In the genomic region with DNA sequence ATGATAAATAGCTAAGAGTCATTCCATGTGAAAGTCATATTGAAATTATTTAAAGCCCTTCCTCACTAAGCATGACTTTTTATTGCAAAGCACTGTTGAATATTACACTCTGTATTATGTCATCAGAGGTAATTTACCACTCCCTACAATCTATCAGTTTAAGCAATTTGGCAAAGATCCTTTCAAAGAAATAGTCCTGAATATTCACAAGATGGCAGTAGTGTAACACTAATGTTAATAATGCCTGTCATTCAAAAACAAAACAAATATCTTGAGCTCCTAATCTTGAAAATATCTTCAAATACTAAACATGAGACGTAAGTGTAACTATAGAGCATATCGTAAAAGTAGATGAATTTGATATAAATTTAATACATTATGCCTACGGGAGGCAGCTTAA, we compare ENCODE assay signal across 12 cellular contexts.
DNase-seq lines count a peak whose midpoint lies in the region; ATAC-seq and TF ChIP-seq lines count a peak whose summit lies in the region.
"Had no signal": no experiment of that assay in that cellular context is flagged by ENCODE, and none has a peak within 500 bp of the region (broad histone marks: within the 10 kb centered on the region; RNA-seq: fewer than 3 reads in every experiment).

No MANE protein-coding gene starts in this region.

- H2AFZ ChIP-seq in H9 (ENCODE audit: low read length), result no peak overlapping the region
- H2AFZ ChIP-seq in OCI-LY3 (ENCODE audit: low read depth, low read length), result no peak overlapping the region

- no peak overlapping the region for H2BK20ac ChIP-seq in H9 (ENCODE audit: low read depth, low read length, poor library complexity, severe bottlenecking)

- H3T11ph ChIP-seq in H9 (ENCODE audit: low read length), result no peak overlapping the region

- H3K4me2 ChIP-seq in H9 (ENCODE audit: insufficient read depth, insufficient read length, low read length), result no peak overlapping the region
- peak overlapping the region; percentile 44 for H3K4me2 ChIP-seq in OCI-LY3 (ENCODE audit: low read length)

- H2BK120ac ChIP-seq in H9 (ENCODE audit: low read depth, low read length, poor library complexity, severe bottlenecking), result no peak overlapping the region

- H3K56ac ChIP-seq in H9 (ENCODE audit: insufficient read length, low read depth, low read length), result no peak overlapping the region

- H4K8ac ChIP-seq in H9 (replicated peaks; ENCODE audit: insufficient read length, low read depth, low read length), result no peak overlapping the region

- CTCF ChIA-PET in A673 (lab: Charles Lee), result interaction anchor here (1.0 kb wide), 1 partner anchor 101 kb away, joined by 3 read pairs; no protein-coding TSS in a partner anchor
- CTCF ChIA-PET in CD4-positive, alpha-beta T cell (lab: Charles Lee), result no interaction called here

- intact Hi-C loops in A673 (cut with micrococcal nuclease; ENCODE audit: unreplicated experiment), result loop anchor here (5.0 kb wide), 1 partner anchor 99 kb away; no protein-coding TSS in a partner anchor
- intact Hi-C loops in uterus (cut with DNase I; ENCODE audit: low total_unique reads), result no loop called here
- intact Hi-C loops in CD4-positive, alpha-beta T cell (cut with DNase I, micrococcal nuclease), result no loop called here
- intact Hi-C loops in body of pancreas (cut with DNase I), result no loop called here

- no peaks in the 10 kb centered on the region for H4K20me1 ChIP-seq in H9 (ENCODE audit: control insufficient read depth, insufficient read depth, insufficient read length)
- no peaks in the 10 kb centered on the region for H4K20me1 ChIP-seq in OCI-LY3 (ENCODE audit: insufficient read depth, low read length)

- no peak overlapping the region for H3K14ac ChIP-seq in H9 (ENCODE audit: insufficient read depth, low read length)

- H2BK12ac ChIP-seq in H9 (ENCODE audit: insufficient read length, low read depth, low read length), result no peak overlapping the region

- TF ChIP-seq POLR2A in uterus (IDR thresholded peaks at IDR 0.05) (no peak), body of pancreas (IDR thresholded peaks at IDR 0.05) (no peak)

- no peaks in the 10 kb centered on the region for H3K36me3 ChIP-seq in A673 (ENCODE audit: insufficient read depth, low read length, poor library complexity, severe bottlenecking)
- H3K36me3 ChIP-seq in OCI-LY3 (replicated peaks; ENCODE audit: low read depth, low read length), result no peaks in the 10 kb centered on the region
- H3K36me3 ChIP-seq in uterus, result no peaks in the 10 kb centered on the region
- H3K36me3 ChIP-seq in body of pancreas (replicated peaks in 1 of 2; ENCODE audit: insufficient read depth in 1 of 2, low read depth in 2 of 2), result no peaks in the 10 kb centered on the region
- H3K36me3 ChIP-seq: Peyer's patch had no signal

- H3K79me1 ChIP-seq in H9 (ENCODE audit: insufficient read depth, low read depth, low read length, poor library complexity, severe bottlenecking), result no peaks in the 10 kb centered on the region

- H3K79me2 ChIP-seq in H9 (ENCODE audit: insufficient read depth, low read length) (no peaks in the 10 kb centered on the region), OCI-LY3 (ENCODE audit: low read length) (no peaks in the 10 kb centered on the region)

- no peak overlapping the region for H3K4me3 ChIP-seq in A673 (ENCODE audit: low read depth, low read length, poor library complexity, severe bottlenecking)
- H3K4me3 ChIP-seq in OCI-LY3 (ENCODE audit: low read length), result no peak overlapping the region
- no peak overlapping the region for H3K4me3 ChIP-seq in fibroblast of mammary gland (ENCODE audit: control insufficient read depth, low read depth, low read length)
- H3K4me3 ChIP-seq in uterus, result no peak overlapping the region
- no peak overlapping the region for H3K4me3 ChIP-seq in body of pancreas
- H3K4me3 ChIP-seq: Peyer's patch had no signal

- POLR2A ChIA-PET in A673 (lab: Charles Lee; ENCODE audit: low non-redundant PET), result no interaction called here
- POLR2A ChIA-PET in CD4-positive, alpha-beta T cell (lab: Charles Lee), result no interaction called here

- H3K4me1 ChIP-seq in A673 (ENCODE audit: insufficient read depth, low read length, poor library complexity, severe bottlenecking), result no peaks in the 10 kb centered on the region
- H3K4me1 ChIP-seq in H9 (ENCODE audit: insufficient read depth, low read length), result no peaks in the 10 kb centered on the region
- 0 out of 2 replicates have a peak, but pooled peaks cover 3% of the 10 kb centered on the region for H3K4me1 ChIP-seq in OCI-LY3 (ENCODE audit: low read length)
- H3K4me1 ChIP-seq in uterus, result no peaks in the 10 kb centered on the region
- H3K4me1 ChIP-seq in body of pancreas, result no peaks in the 10 kb centered on the region
- H3K4me1 ChIP-seq: Peyer's patch had no signal

- no peak overlapping the region for H4K91ac ChIP-seq in H9 (ENCODE audit: insufficient read length, low read depth, low read length)

- DNase-seq in A673 (ENCODE audit: low spot score), result peak; percentile 15
- DNase-seq in H9, result no peak
- peak; percentile 1 for DNase-seq in fibroblast of mammary gland (ENCODE audit: low read depth)
- DNase-seq in uterus, result no peak
- DNase-seq in CD4-positive, alpha-beta T cell, result no peak
- DNase-seq in NCI-H748 (lab: John Stamatoyannopoulos, UW; ENCODE audit: unreplicated experiment), result no peak
- no peak for DNase-seq in body of pancreas
- DNase-seq: activated CD4-positive, alpha-beta T cell treated with anti-CD3 and anti-CD28 coated beads, Interleukin-2, amount 50 U/mL, for 48 hours; DMS79 treated with DMSO at 0.1 percent for 48 hours; Peyer's patch had no signal

- TF ChIP-seq CTCF in A673 (conservative IDR thresholded peaks at IDR 0.05; ENCODE audit: low read depth, low read length) (peak; percentile 38; the same call in 1 of the 2 replicates), H9 (conservative IDR thresholded peaks at IDR 0.05) (peak; percentile 62; the same call in 2 of the 3 replicates), OCI-LY3 (IDR thresholded peaks at IDR 0.05; ENCODE audit: low read depth, low read length) (peak; percentile 60), fibroblast of mammary gland (conservative IDR thresholded peaks at IDR 0.05; ENCODE audit: control insufficient read depth, insufficient read depth, low read depth, low read length) (no peak), uterus (IDR thresholded peaks at IDR 0.05) (no peak), body of pancreas (IDR thresholded peaks at IDR 0.05) (no peak)
- TF ChIP-seq CTCF in CD4-positive, alpha-beta T cell (IDR thresholded peaks at IDR 0.05), result no peak

- H3K4me1 Mint-ChIP-seq in H9, result peaks cover 5% of the 10 kb centered on the region in 2 experiments; a peak in 3 of 4 replicates
- no peaks in the 10 kb centered on the region for H3K4me1 Mint-ChIP-seq in CD4-positive, alpha-beta T cell (ENCODE audit: low read depth)

- no peak overlapping the region for H2AK5ac ChIP-seq in H9 (ENCODE audit: insufficient read length, low read length)

- no peak overlapping the region for H3K4ac ChIP-seq in H9 (ENCODE audit: low read depth, low read length)

- H3K9ac ChIP-seq in H9 (ENCODE audit: extremely low read depth, insufficient read length, low read length) (no peak overlapping the region), OCI-LY3 (ENCODE audit: low read length) (no peak overlapping the region)

- no peak overlapping the region for H2BK15ac ChIP-seq in H9 (ENCODE audit: low read depth, low read length)

- H3K27ac ChIP-seq in A673 (ENCODE audit: low read depth, low read length, poor library complexity, severe bottlenecking) (no peak overlapping the region), H9 (ENCODE audit: insufficient read length, low read depth, low read length) (no peak overlapping the region), OCI-LY3 (ENCODE audit: low read length) (no peak overlapping the region), uterus (no peak overlapping the region), body of pancreas (no peak overlapping the region)
- H3K27ac ChIP-seq in CD4-positive, alpha-beta T cell (ENCODE audit: low read depth, low read length), result no peak overlapping the region
- H3K27ac ChIP-seq: HL-60, Peyer's patch had no signal

- WGBS in H9 (ENCODE audit: extremely low coverage, insufficient read length, low lambda C conversion rate), result no CpG with 5 or more reads among the region's 3 CpGs
- WGBS in body of pancreas, 2 donors, result 17 to 20% methylated on average over 3 of the region's 3 CpGs

- H3K27ac Mint-ChIP-seq in H9, result no peak overlapping the region; a peak in 1 of 7 replicates
- no peak overlapping the region for H3K27ac Mint-ChIP-seq in CD4-positive, alpha-beta T cell

- no peak overlapping the region for H2BK5ac ChIP-seq in H9 (ENCODE audit: insufficient read length, low read length)

- no peaks in the 10 kb centered on the region for H3K27me3 ChIP-seq in A673 (replicated peaks; ENCODE audit: insufficient read depth, low read depth, low read length, poor library complexity)
- no peaks in the 10 kb centered on the region for H3K27me3 ChIP-seq in H9 (ENCODE audit: insufficient read depth, low read length)
- no peaks in the 10 kb centered on the region for H3K27me3 ChIP-seq in OCI-LY3 (ENCODE audit: low read depth, low read length)
- H3K27me3 ChIP-seq in uterus, result no peaks in the 10 kb centered on the region
- no peaks in the 10 kb centered on the region for H3K27me3 ChIP-seq in CD4-positive, alpha-beta T cell (ENCODE audit: control insufficient read depth, insufficient read depth, low read length)
- H3K27me3 ChIP-seq in body of pancreas, result no peaks in the 10 kb centered on the region
- H3K27me3 ChIP-seq: Peyer's patch had no signal

- no peak overlapping the region for H3K18ac ChIP-seq in H9 (ENCODE audit: insufficient read length, low read depth, low read length)

- H3K23me2 ChIP-seq in H9 (ENCODE audit: insufficient read length, low read depth, low read length, poor library complexity, severe bottlenecking), result no peaks in the 10 kb centered on the region

- H3K9me3 ChIP-seq in A673 (ENCODE audit: low read depth, low read length, poor library complexity, severe bottlenecking) (no peaks in the 10 kb centered on the region), H9 (ENCODE audit: control insufficient read depth, low read depth, low read length) (no peaks in the 10 kb centered on the region), OCI-LY3 (ENCODE audit: insufficient read depth, low read length) (no peaks in the 10 kb centered on the region), uterus (no peaks in the 10 kb centered on the region), body of pancreas (no peaks in the 10 kb centered on the region)
- no peaks in the 10 kb centered on the region for H3K9me3 ChIP-seq in CD4-positive, alpha-beta T cell (ENCODE audit: control insufficient read depth, low read length)
- H3K9me3 ChIP-seq: Peyer's patch had no signal

- no peaks in the 10 kb centered on the region for H3K27me3 Mint-ChIP-seq in H9 (ENCODE audit: low read depth)
- H3K27me3 Mint-ChIP-seq in CD4-positive, alpha-beta T cell, result no peaks in the 10 kb centered on the region

- H3K4me3 Mint-ChIP-seq in H9, result no peak overlapping the region
- H3K4me3 Mint-ChIP-seq in CD4-positive, alpha-beta T cell, result no peak overlapping the region

- ATAC-seq in CD4-positive, alpha-beta T cell (ENCODE audit: poor library complexity), result no peak
- no peak for ATAC-seq in body of pancreas

- H3K23ac ChIP-seq in H9 (ENCODE audit: insufficient read length, low read depth, low read length), result no peak overlapping the region

- no peak overlapping the region for H4K5ac ChIP-seq in H9 (ENCODE audit: insufficient read length, low read depth, low read length)

- peaks cover 0 to 2% of the 10 kb centered on the region in 2 experiments; a peak in 1 of 5 replicates for H3K9me3 Mint-ChIP-seq in H9
- peaks cover 3% of the 10 kb centered on the region for H3K9me3 Mint-ChIP-seq in CD4-positive, alpha-beta T cell

- BruUV-seq in A673 (replicated peaks; lab: Mats Ljungman, UMichigan), result no TSS peak

- H3K36me3 Mint-ChIP-seq in H9 (ENCODE audit: insufficient read depth in 1 of 3, low read depth in 3 of 3), result peaks cover 1 to 3% (median 2%) of the 10 kb centered on the region in 3 experiments; a peak in 5 of 7 replicates
- no peaks in the 10 kb centered on the region for H3K36me3 Mint-ChIP-seq in CD4-positive, alpha-beta T cell (ENCODE audit: low read depth)

Comparison
In these comparisons a context has a peak if more than half of its experiments do, and no peak if none do; other contexts are left out.
1. DNase-seq: peak in A673 (single experiment) and fibroblast of mammary gland (single experiment); none in H9 (single experiment), uterus (0 of 2), CD4-positive, alpha-beta T cell (0 of 10), NCI-H748 (single experiment) and body of pancreas (0 of 4).
2. CTCF ChIP-seq: peak in A673 (single experiment), H9 (single experiment) and OCI-LY3 (single experiment); none in fibroblast of mammary gland (single experiment), uterus (0 of 4), CD4-positive, alpha-beta T cell (single experiment) and body of pancreas (0 of 7).